ENCODE assay signal across 8 cellular contexts in the genomic region with DNA sequence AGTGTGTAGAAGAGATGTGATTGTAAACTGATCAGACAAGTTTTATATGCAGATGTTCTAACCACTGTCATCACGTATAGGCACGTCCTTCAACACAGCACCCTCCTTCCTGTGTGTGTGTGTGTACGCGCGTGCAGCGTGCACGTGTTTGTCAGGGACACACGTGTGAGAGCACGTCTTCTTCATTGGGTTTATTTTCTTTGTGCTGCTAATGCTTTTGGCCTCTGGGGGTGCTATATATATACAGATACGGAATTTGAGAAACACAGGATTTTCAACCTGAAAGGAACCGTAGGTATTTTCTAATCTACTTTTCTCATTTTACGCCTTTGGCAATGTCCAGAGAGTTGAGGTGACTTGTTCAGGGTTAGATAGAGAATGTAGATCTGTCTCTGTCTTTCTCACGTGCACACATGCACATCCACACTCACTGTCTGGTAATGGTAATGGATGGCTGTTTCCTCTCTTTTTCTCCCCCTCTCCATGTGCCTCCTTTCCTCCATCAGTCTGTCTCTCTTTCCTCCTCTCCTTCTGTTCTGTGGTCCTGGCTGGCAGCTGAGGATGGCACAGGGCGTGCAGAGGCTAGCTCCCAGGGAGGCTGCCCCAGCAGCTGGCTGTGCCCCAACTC. TPM values are rescaled to one million over a fixed set of nuclear protein-coding genes. Genes with fewer than 3 reads are reported as not detected.
DNase-seq lines count a peak whose midpoint lies in the region; ATAC-seq and TF ChIP-seq lines count a peak whose summit lies in the region.

No MANE protein-coding gene starts in this region.

- CTCF ChIA-PET in activated CD4-positive, alpha-beta memory T cell treated with anti-CD3 and anti-CD28 coated beads, Interleukin-2, amount 10 ng/mL, durations not matched to agents 7 days and 5 days (lab: Charles Lee) = no interaction called here

- no peak overlapping the region for H3K4me3 ChIP-seq in astrocyte of the spinal cord (ENCODE audit: low read depth, low read length)

- H3K27ac Mint-ChIP-seq in mesothelial cell of epicardium = no peak overlapping the region
- no peak overlapping the region for H3K27ac Mint-ChIP-seq in activated T-helper 1 cell treated with anti-CD3 and anti-CD28 coated beads, Interleukin-12 subunit alpha, Interleukin-12 subunit beta, Interleukin-2, Interleukin-4 antibody, amounts not matched to agents 30 ng/mL and 10 ng/mL and 1 ng/mL, durations not matched to agents 14 hours and 24 hours and 36 hours
- H3K27ac Mint-ChIP-seq in T-helper 17 cell = no peak overlapping the region
- no peak overlapping the region for H3K27ac Mint-ChIP-seq in activated CD4-positive, alpha-beta memory T cell treated with anti-CD3 and anti-CD28 coated beads, Interleukin-2, amount 10 ng/mL, durations not matched to agents 7 days and 5 days

- H3K36me3 Mint-ChIP-seq in mesothelial cell of epicardium (no peaks in the 10 kb centered on the region), T-helper 17 cell (ENCODE audit: low read depth) (no peaks in the 10 kb centered on the region)
- H3K36me3 Mint-ChIP-seq in activated T-helper 1 cell treated with anti-CD3 and anti-CD28 coated beads, Interleukin-12 subunit alpha, Interleukin-12 subunit beta, Interleukin-2, Interleukin-4 antibody, amounts not matched to agents 30 ng/mL and 10 ng/mL and 1 ng/mL, durations not matched to agents 14 hours and 24 hours and 36 hours (ENCODE audit: low read depth) = no peaks in the 10 kb centered on the region
- H3K36me3 Mint-ChIP-seq in activated CD4-positive, alpha-beta memory T cell treated with anti-CD3 and anti-CD28 coated beads, Interleukin-2, amount 10 ng/mL, durations not matched to agents 7 days and 5 days (ENCODE audit: low read depth) = no peaks in the 10 kb centered on the region

- no peaks in the 10 kb centered on the region for H3K9me3 ChIP-seq in T-helper 17 cell (ENCODE audit: control insufficient read depth, low read length, poor library complexity, severe bottlenecking)

- ATAC-seq in GM18858 (IDR thresholded peaks at IDR 0.05; ENCODE audit: unreplicated experiment) = peak; percentile 82
- no peak for ATAC-seq in T-helper 17 cell

- H3K9me3 Mint-ChIP-seq in mesothelial cell of epicardium = no peaks in the 10 kb centered on the region
- H3K9me3 Mint-ChIP-seq in activated T-helper 1 cell treated with anti-CD3 and anti-CD28 coated beads, Interleukin-12 subunit alpha, Interleukin-12 subunit beta, Interleukin-2, Interleukin-4 antibody, amounts not matched to agents 30 ng/mL and 10 ng/mL and 1 ng/mL, durations not matched to agents 14 hours and 24 hours and 36 hours = no peaks in the 10 kb centered on the region
- H3K9me3 Mint-ChIP-seq in activated CD4-positive, alpha-beta memory T cell treated with anti-CD3 and anti-CD28 coated beads, Interleukin-2, amount 10 ng/mL, durations not matched to agents 7 days and 5 days = no peaks in the 10 kb centered on the region

- H3K4me3 Mint-ChIP-seq in mesothelial cell of epicardium = no peak overlapping the region
- H3K4me3 Mint-ChIP-seq in activated T-helper 1 cell treated with anti-CD3 and anti-CD28 coated beads, Interleukin-12 subunit alpha, Interleukin-12 subunit beta, Interleukin-2, Interleukin-4 antibody, amounts not matched to agents 30 ng/mL and 10 ng/mL and 1 ng/mL, durations not matched to agents 14 hours and 24 hours and 36 hours = no peak overlapping the region
- H3K4me3 Mint-ChIP-seq in T-helper 17 cell = no peak overlapping the region
- no peak overlapping the region for H3K4me3 Mint-ChIP-seq in activated CD4-positive, alpha-beta memory T cell treated with anti-CD3 and anti-CD28 coated beads, Interleukin-2, amount 10 ng/mL, durations not matched to agents 7 days and 5 days

- H3K4me1 Mint-ChIP-seq in mesothelial cell of epicardium = no peaks in the 10 kb centered on the region
- no peaks in the 10 kb centered on the region for H3K4me1 Mint-ChIP-seq in activated T-helper 1 cell treated with anti-CD3 and anti-CD28 coated beads, Interleukin-12 subunit alpha, Interleukin-12 subunit beta, Interleukin-2, Interleukin-4 antibody, amounts not matched to agents 30 ng/mL and 10 ng/mL and 1 ng/mL, durations not matched to agents 14 hours and 24 hours and 36 hours (ENCODE audit: low read depth)
- no peaks in the 10 kb centered on the region for H3K4me1 Mint-ChIP-seq in T-helper 17 cell
- H3K4me1 Mint-ChIP-seq in activated CD4-positive, alpha-beta memory T cell treated with anti-CD3 and anti-CD28 coated beads, Interleukin-2, amount 10 ng/mL, durations not matched to agents 7 days and 5 days = no peaks in the 10 kb centered on the region

- intact Hi-C loops in activated T-helper 1 cell treated with anti-CD3 and anti-CD28 coated beads, Interleukin-12 subunit alpha, Interleukin-12 subunit beta, Interleukin-2, Interleukin-4 antibody, amounts not matched to agents 30 ng/mL and 10 ng/mL and 1 ng/mL, durations not matched to agents 14 hours and 24 hours and 36 hours (cut with micrococcal nuclease) = no loop called here

- DNase-seq in AG20443 (ENCODE audit: low spot score) = peak; percentile 47
- DNase-seq in KBM-7 = peak; percentile 5
- DNase-seq in astrocyte of the spinal cord (ENCODE audit: low read depth, low spot score) = peak; percentile 4
- DNase-seq in mesothelial cell of epicardium (ENCODE audit: low spot score in 2 of 2, unreplicated experiment in 2 of 2) = no peak
- no peak for DNase-seq in activated T-helper 1 cell treated with anti-CD3 and anti-CD28 coated beads, Interleukin-12 subunit alpha, Interleukin-12 subunit beta, Interleukin-2, Interleukin-4 antibody, amounts not matched to agents 30 ng/mL and 10 ng/mL and 1 ng/mL, durations not matched to agents 14 hours and 24 hours and 36 hours (ENCODE audit: low spot score)
- no peak for DNase-seq in T-helper 17 cell
- no peak for DNase-seq in activated CD4-positive, alpha-beta memory T cell treated with anti-CD3 and anti-CD28 coated beads, Interleukin-2, amount 10 ng/mL, durations not matched to agents 7 days and 5 days

- H3K27me3 Mint-ChIP-seq in mesothelial cell of epicardium (ENCODE audit: low read depth) (peaks cover 91% of the 10 kb centered on the region), T-helper 17 cell (peaks cover 10% of the 10 kb centered on the region)
- no peaks in the 10 kb centered on the region for H3K27me3 Mint-ChIP-seq in activated T-helper 1 cell treated with anti-CD3 and anti-CD28 coated beads, Interleukin-12 subunit alpha, Interleukin-12 subunit beta, Interleukin-2, Interleukin-4 antibody, amounts not matched to agents 30 ng/mL and 10 ng/mL and 1 ng/mL, durations not matched to agents 14 hours and 24 hours and 36 hours (ENCODE audit: insufficient read depth)
- H3K27me3 Mint-ChIP-seq in activated CD4-positive, alpha-beta memory T cell treated with anti-CD3 and anti-CD28 coated beads, Interleukin-2, amount 10 ng/mL, durations not matched to agents 7 days and 5 days = no peaks in the 10 kb centered on the region

- in situ Hi-C loops in KBM-7 (cut with MboI; ENCODE audit: low pct_unique_long_range_greater_than_20kb, low sequenced_read_pairs) = no loop called here
- in situ Hi-C loops in astrocyte of the spinal cord (cut with HindIII; ENCODE audit: low sequenced_read_pairs) = no loop called here

- POLR2A ChIA-PET in activated CD4-positive, alpha-beta memory T cell treated with anti-CD3 and anti-CD28 coated beads, Interleukin-2, amount 10 ng/mL, durations not matched to agents 7 days and 5 days (lab: Charles Lee) = no interaction called here

- TF ChIP-seq CTCF in astrocyte of the spinal cord (IDR thresholded peaks at IDR 0.05; ENCODE audit: low read depth, low read length) (peak; percentile 39), mesothelial cell of epicardium (IDR thresholded peaks at IDR 0.05; ENCODE audit: unreplicated experiment) (peak; percentile 67)

RNA-seq across cellular contexts. Expression of a gene that starts 13.4 kb away (rescaled TPM):
- total RNA-seq in mesothelial cell of epicardium = 2.0 to 2.4 TPM (median 2.3 TPM) in 3 replicates
- total RNA-seq in activated T-helper 1 cell treated with anti-CD3 and anti-CD28 coated beads, Interleukin-12 subunit alpha, Interleukin-12 subunit beta, Interleukin-2, Interleukin-4 antibody, amounts not matched to agents 30 ng/mL and 10 ng/mL and 1 ng/mL, durations not matched to agents 14 hours and 24 hours and 36 hours = not detected in 2 replicates
- not detected for total RNA-seq in T-helper 17 cell
- not detected for total RNA-seq in activated CD4-positive, alpha-beta memory T cell treated with anti-CD3 and anti-CD28 coated beads, Interleukin-2, amount 10 ng/mL, durations not matched to agents 7 days and 5 days

Comparison
In these comparisons a context has a peak if more than half of its experiments do, and no peak if none do; other contexts are left out.
1. DNase-seq: peak in AG20443 (single experiment), KBM-7 (single experiment) and astrocyte of the spinal cord (single experiment); none in mesothelial cell of epicardium (0 of 2), activated T-helper 1 cell treated with anti-CD3 and anti-CD28 coated beads, Interleukin-12 subunit alpha, Interleukin-12 subunit beta, Interleukin-2, Interleukin-4 antibody, amounts not matched to agents 30 ng/mL and 10 ng/mL and 1 ng/mL, durations not matched to agents 14 hours and 24 hours and 36 hours (single experiment), T-helper 17 cell (0 of 3) and activated CD4-positive, alpha-beta memory T cell treated with anti-CD3 and anti-CD28 coated beads, Interleukin-2, amount 10 ng/mL, durations not matched to agents 7 days and 5 days (single experiment).